27 cellular contexts compared by ENCODE assay signal in genomic region chr4:106585920-106586349, GRCh38.
DNase-seq lines count a peak whose midpoint lies in the region; ATAC-seq and TF ChIP-seq lines count a peak whose summit lies in the region.
"Had no signal": no experiment of that assay in that cellular context is flagged by ENCODE, and none has a peak within 500 bp of the region (broad histone marks: within the 10 kb centered on the region; RNA-seq: fewer than 3 reads in every experiment).

No MANE protein-coding gene starts in this region.

- H3K9ac ChIP-seq in mammary epithelial cell (ENCODE audit: insufficient read depth, low read length) (no peak overlapping the region), mesenchymal stem cell (ENCODE audit: low read length) (no peak overlapping the region)
- H3K9ac ChIP-seq: parathyroid adenoma had no signal

- no peak overlapping the region for H2BK15ac ChIP-seq in mesenchymal stem cell (ENCODE audit: low read depth, poor library complexity, severe bottlenecking)

- no peak for TF ChIP-seq CTCF in AG10803 (conservative IDR thresholded peaks at IDR 0.05; ENCODE audit: low read length)
- TF ChIP-seq CTCF in mammary epithelial cell (conservative IDR thresholded peaks at IDR 0.05 in 1 of 2, IDR thresholded peaks at IDR 0.05 in 1 of 2; ENCODE audit: extremely low read depth in 1 of 2, insufficient read depth in 1 of 2, low read depth in 1 of 2, low read length in 2 of 2): no peak
- no peak for TF ChIP-seq CTCF in GM20000 (IDR thresholded peaks at IDR 0.05; ENCODE audit: extremely low read depth, missing control alignments)

- no peak overlapping the region for H2BK5ac ChIP-seq in mesenchymal stem cell (ENCODE audit: low read depth, low read length, poor library complexity, severe bottlenecking)

- H4K91ac ChIP-seq in mesenchymal stem cell (ENCODE audit: low read length): no peak overlapping the region

- BruUV-seq in mammary epithelial cell (replicated peaks; lab: Mats Ljungman, UMichigan): no TSS peak

- in situ Hi-C loops in mammary epithelial cell (cut with MboI; ENCODE audit: low sequenced_read_pairs in 2 of 2): no loop called here

- H3K4ac ChIP-seq in mesenchymal stem cell (ENCODE audit: low read depth in 1 of 2, low read length in 2 of 2): no peak overlapping the region

- no peak overlapping the region for H2BK120ac ChIP-seq in mesenchymal stem cell (ENCODE audit: low read depth, low read length)

- H3K79me1 ChIP-seq in mesenchymal stem cell (replicated peaks; ENCODE audit: low read length, poor library complexity, severe bottlenecking): no peaks in the 10 kb centered on the region

- ATAC-seq in left ventricle myocardium superior: no peak
- ATAC-seq: activated T-cell treated with anti-CD3 and anti-CD28 coated beads, Interleukin-2, amount 50 U/mL, for 72 hours; left lobe of liver; natural killer cell; right cardiac atrium; Right ventricle myocardium inferior; stimulated activated naive B cell treated with anti-CD40 and anti-IgM and Interleukin-4, amounts not matched to agents 10 μg/mL and 1 μg/mL and 100 μg/mL, for 72 hours had no signal

- H4K8ac ChIP-seq in mesenchymal stem cell (ENCODE audit: low read length): no peak overlapping the region

- peak overlapping the region; percentile 37 for H3K4me2 ChIP-seq in mammary epithelial cell (ENCODE audit: insufficient read depth, low read depth, low read length)
- no peak overlapping the region for H3K4me2 ChIP-seq in mesenchymal stem cell (ENCODE audit: low read length, poor library complexity, severe bottlenecking)

- WGBS in mammary epithelial cell (ENCODE audit: low coverage, missing lambda C conversion rate): 8% methylated on average over 1 of the region's 1 CpG
- WGBS in mesenchymal stem cell: no CpG with 5 or more reads among the region's 1 CpG

- H3K4me1 ChIP-seq in mammary epithelial cell (ENCODE audit: insufficient read depth, low read length) (peaks cover 59% of the 10 kb centered on the region), mesenchymal stem cell (ENCODE audit: control insufficient read depth, insufficient read depth, low read depth, low read length) (peaks cover 2% of the 10 kb centered on the region)
- H3K4me1 ChIP-seq: parathyroid adenoma, testis, uterus had no signal

- no peak overlapping the region for H3K14ac ChIP-seq in mesenchymal stem cell (ENCODE audit: low read length in 2 of 2)

- H4K20me1 ChIP-seq in mammary epithelial cell (ENCODE audit: insufficient read depth, low read length): no peaks in the 10 kb centered on the region

- dilution Hi-C loops in mammary epithelial cell (cut with HindIII; ENCODE audit: low sequenced_read_pairs): no loop called here

- H3K36me3 ChIP-seq in mammary epithelial cell (ENCODE audit: insufficient read depth, low read length) (no peaks in the 10 kb centered on the region), mesenchymal stem cell (ENCODE audit: control insufficient read depth in 1 of 2, insufficient read depth in 2 of 2, low read depth in 1 of 2, low read length in 2 of 2) (no peaks in the 10 kb centered on the region)
- H3K36me3 ChIP-seq: WERI-Rb-1 had no signal

- H3K23ac ChIP-seq in mesenchymal stem cell (ENCODE audit: low read length in 2 of 2): no peak overlapping the region

- H3K4me3 ChIP-seq in AG10803 (ENCODE audit: low read length): no peak overlapping the region
- H3K4me3 ChIP-seq in mammary epithelial cell (replicated peaks in 1 of 3; ENCODE audit: insufficient read depth in 1 of 3, low read depth in 2 of 3, low read length in 3 of 3): no peak overlapping the region
- H3K4me3 ChIP-seq in mesenchymal stem cell (ENCODE audit: insufficient read depth in 1 of 2, low read depth in 1 of 2, low read length in 2 of 2): no peak overlapping the region
- H3K4me3 ChIP-seq: testis, uterus had no signal

- H3K18ac ChIP-seq in mesenchymal stem cell (ENCODE audit: low read depth in 1 of 2, low read length in 2 of 2): no peak overlapping the region

- H2AK5ac ChIP-seq in mesenchymal stem cell (ENCODE audit: low read length, severe bottlenecking): no peak overlapping the region

- H2BK12ac ChIP-seq in mesenchymal stem cell (ENCODE audit: low read length in 2 of 2): no peak overlapping the region

- intact Hi-C loops in mammary epithelial cell (cut with micrococcal nuclease): loop anchor here (5.0 kb wide), 1 partner anchor 219 kb away; the partner anchor contains the start of gene GIMD1
- intact Hi-C loops in left ventricle myocardium superior (cut with micrococcal nuclease): no loop called here

- CTCF ChIA-PET in mammary epithelial cell (lab: Charles Lee; ENCODE audit: low non-redundant PET): no interaction called here

- H3K79me2 ChIP-seq in mammary epithelial cell (ENCODE audit: insufficient read depth, low read length): no peaks in the 10 kb centered on the region
- H3K79me2 ChIP-seq: parathyroid adenoma had no signal

- no peaks in the 10 kb centered on the region for H3K9me3 ChIP-seq in mammary epithelial cell (replicated peaks; ENCODE audit: insufficient read depth, low read length)
- no peaks in the 10 kb centered on the region for H3K9me3 ChIP-seq in mesenchymal stem cell (ENCODE audit: control insufficient read depth, low read length)
- H3K9me3 ChIP-seq: testis, uterus had no signal

- peak overlapping the region; percentile 24 for H2AFZ ChIP-seq in mammary epithelial cell (ENCODE audit: low read depth, low read length)
- H2AFZ ChIP-seq in mesenchymal stem cell (ENCODE audit: low read depth, low read length): no peak overlapping the region
- H2AFZ ChIP-seq: parathyroid adenoma had no signal

- peak overlapping the region; percentile 90 for H3K27ac ChIP-seq in mammary epithelial cell (ENCODE audit: insufficient read depth, low read depth, low read length)
- peak overlapping the region; percentile 60 for H3K27ac ChIP-seq in mesenchymal stem cell (ENCODE audit: low read length, poor library complexity, severe bottlenecking)
- H3K27ac ChIP-seq: parathyroid adenoma, testis, uterus, WERI-Rb-1 had no signal

- DNase-seq in AG10803 (ENCODE audit: low read depth): peak; percentile 73
- peak; percentile 38 for DNase-seq in HS-5 (ENCODE audit: low read depth)
- DNase-seq in mammary epithelial cell: peak; percentile 71
- no peak for DNase-seq in mesenchymal stem cell
- no peak for DNase-seq in dedifferentiated amniotic fluid mesenchymal stem cell (ENCODE audit: extremely low spot score)
- DNase-seq in activated effector memory CD4-positive, alpha-beta T cell treated with Interleukin-2 at 50 U/mL for 16 hours: no peak
- no peak for DNase-seq in GM20000 (ENCODE audit: low spot score)
- no peak for DNase-seq in left ventricle myocardium superior
- DNase-seq: activated CD4-positive, alpha-beta T cell treated with anti-CD3 and anti-CD28 coated beads, Interleukin-2, amount 10 ng/mL, durations not matched to agents 7 days and 5 days; activated naive CD4-positive, alpha-beta T cell treated with anti-CD3 and anti-CD28 coated beads, Interleukin-2, amount 50 U/mL, for 16 hours; activated T-cell treated with anti-CD3 and anti-CD28 coated beads, Interleukin-2, amount 50 U/mL, for 72 hours; anterior cingulate cortex; effector CD4-positive, alpha-beta T cell; KG1; natural killer cell; NCI-H187; NCI-H748 treated with DMSO at 0.1 percent for 48 hours; right cardiac atrium; stimulated activated CD4-positive, alpha-beta T cell treated with anti-CD3 and anti-CD28 coated beads, Interleukin-12 subunit alpha, Interleukin-12 subunit beta, amount 100 ng/mL, for 4 hours; stimulated activated CD4-positive, alpha-beta T cell treated with anti-CD3 and anti-CD28 coated beads, Interleukin-4, amount 100 ng/mL, for 24 hours; stimulated activated naive B cell treated with anti-CD40 and anti-IgM and Interleukin-4, amounts not matched to agents 10 μg/mL and 1 μg/mL and 100 μg/mL, for 72 hours; testis; uterus; WERI-Rb-1 had no signal

- H3K27me3 ChIP-seq in mammary epithelial cell (ENCODE audit: insufficient read depth, low read length) (no peaks in the 10 kb centered on the region), mesenchymal stem cell (ENCODE audit: control insufficient read depth in 1 of 2, insufficient read depth in 1 of 2, low read length in 2 of 2) (no peaks in the 10 kb centered on the region)
- H3K27me3 ChIP-seq: testis, uterus had no signal

Comparison
In these comparisons a context has a peak if more than half of its experiments do, and no peak if none do; other contexts are left out.
1. DNase-seq: peak in AG10803 (single experiment), HS-5 (single experiment) and mammary epithelial cell (single experiment); none in mesenchymal stem cell (single experiment), dedifferentiated amniotic fluid mesenchymal stem cell (single experiment), activated effector memory CD4-positive, alpha-beta T cell treated with Interleukin-2 at 50 U/mL for 16 hours (single experiment), GM20000 (single experiment) and left ventricle myocardium superior (single experiment).